Comparison of ENCODE assay signal across 16 cellular contexts in genomic region chr4:74715731-74716435, GRCh38.
A peak's percentile ranks its signal among the peaks of the same experiment; 100 is the strongest.
DNase-seq lines count a peak whose midpoint lies in the region; ATAC-seq, FAIRE-seq and TF ChIP-seq lines count a peak whose summit lies in the region.
"Had no signal": no experiment of that assay in that cellular context is flagged by ENCODE, and none has a peak within 500 bp of the region (broad histone marks: within the 10 kb centered on the region; RNA-seq: fewer than 3 reads in every experiment).

No MANE protein-coding gene starts in this region.

- no peak overlapping the region for H3K23ac ChIP-seq in mesenchymal stem cell (ENCODE audit: low read length in 2 of 2)

- no peak overlapping the region for H3K9ac ChIP-seq in mesenchymal stem cell (ENCODE audit: low read length)

- ATAC-seq in GM18519 (IDR thresholded peaks at IDR 0.05; ENCODE audit: low FRiP score, unreplicated experiment) (peak; percentile 83), HG02943 (IDR thresholded peaks at IDR 0.05; ENCODE audit: low read depth, unreplicated experiment) (peak; percentile 61), pancreas (peak in 3 of 4 donors; percentile 44 to 57 (median 45))
- ATAC-seq: activated CD4-positive, alpha-beta T cell treated with anti-CD3 and anti-CD28 coated beads for 36 hours; heart right ventricle had no signal

- peak overlapping the region in 1 of 5 experiments; percentile 13 for H3K4me3 Mint-ChIP-seq in brain
- H3K4me3 Mint-ChIP-seq: activated CD4-positive, alpha-beta T cell treated with anti-CD3 and anti-CD28 coated beads for 36 hours had no signal

- H3K9me3 ChIP-seq in pancreas: no peaks in the 10 kb centered on the region
- peaks cover 11% of the 10 kb centered on the region for H3K9me3 ChIP-seq in mesenchymal stem cell (ENCODE audit: control insufficient read depth, low read length)
- H3K9me3 ChIP-seq: SJSA1 had no signal

- peaks cover 7% of the 10 kb centered on the region for H3K27me3 Mint-ChIP-seq in brain

- H3K36me3 ChIP-seq in pancreas: no peaks in the 10 kb centered on the region
- H3K36me3 ChIP-seq in mesenchymal stem cell (ENCODE audit: control insufficient read depth in 1 of 2, insufficient read depth in 2 of 2, low read depth in 1 of 2, low read length in 2 of 2): no peaks in the 10 kb centered on the region
- H3K36me3 ChIP-seq: heart right ventricle, SJSA1 had no signal

- H3K27ac ChIP-seq in pancreas: no peak overlapping the region
- no peak overlapping the region for H3K27ac ChIP-seq in coronary artery
- no peak overlapping the region for H3K27ac ChIP-seq in mesenchymal stem cell (ENCODE audit: low read length, poor library complexity, severe bottlenecking)
- H3K27ac ChIP-seq: heart right ventricle, SJSA1 had no signal

- H3K4me1 Mint-ChIP-seq in brain: peaks cover 11% of the 10 kb centered on the region
- H3K4me1 Mint-ChIP-seq: activated CD4-positive, alpha-beta T cell treated with anti-CD3 and anti-CD28 coated beads for 36 hours had no signal

- H3K27me3 ChIP-seq in pancreas: no peaks in the 10 kb centered on the region
- no peaks in the 10 kb centered on the region for H3K27me3 ChIP-seq in mesenchymal stem cell (ENCODE audit: control insufficient read depth in 1 of 2, insufficient read depth in 1 of 2, low read length in 2 of 2)
- H3K27me3 ChIP-seq: heart right ventricle, SJSA1 had no signal

- no peak overlapping the region for H3K14ac ChIP-seq in mesenchymal stem cell (ENCODE audit: low read length in 2 of 2)

- no peak overlapping the region for H3K18ac ChIP-seq in mesenchymal stem cell (ENCODE audit: low read depth in 1 of 2, low read length in 2 of 2)

- no peak for FAIRE-seq in pancreas (lab: Jason Lieb, UNC)

- no peaks in the 10 kb centered on the region for H3K79me1 ChIP-seq in mesenchymal stem cell (replicated peaks; ENCODE audit: low read length, poor library complexity, severe bottlenecking)

- peak overlapping the region in 3 of 5 experiments; percentile 1 to 76 (median 36) for H3K27ac Mint-ChIP-seq in brain
- H3K27ac Mint-ChIP-seq: activated CD4-positive, alpha-beta T cell treated with anti-CD3 and anti-CD28 coated beads for 36 hours had no signal

- WGBS in pancreas, 2 donors: 44 to 48% methylated on average over 5 of the region's 5 CpGs
- WGBS in mesenchymal stem cell: 58% methylated on average over 5 of the region's 5 CpGs

- intact Hi-C loops in pancreas (cut with DNase I): no loop called here

- H2AFZ ChIP-seq in mesenchymal stem cell (ENCODE audit: low read depth, low read length): no peak overlapping the region

- DNase-seq in pancreas (no peak), hypothalamus (lab: John Stamatoyannopoulos, UW) (no peak), hippocampal formation (lab: John Stamatoyannopoulos, UW) (no peak), coronary artery (ENCODE audit: low spot score) (no peak), mesenchymal stem cell (no peak)
- DNase-seq: activated CD4-positive, alpha-beta T cell treated with anti-CD3 and anti-CD28 coated beads for 36 hours; activated naive CD4-positive, alpha-beta T cell treated with anti-CD3 and anti-CD28 coated beads, Interleukin-2, amount 50 U/mL, for 16 hours; C1 segment of cervical spinal cord; dermis blood vessel endothelial cell; GF-D8; heart right ventricle; stimulated activated CD4-positive, alpha-beta T cell treated with anti-CD3 and anti-CD28 coated beads, Interleukin-15, amount 100 ng/mL, for 24 hours had no signal

- H4K91ac ChIP-seq in mesenchymal stem cell (ENCODE audit: low read length): no peak overlapping the region

- no peak for TF ChIP-seq CTCF in brain (conservative IDR thresholded peaks at IDR 0.05)
- TF ChIP-seq CTCF in pancreas (IDR thresholded peaks at IDR 0.05): no peak
- no peak for TF ChIP-seq CTCF in coronary artery (IDR thresholded peaks at IDR 0.05)

- H2AK5ac ChIP-seq in mesenchymal stem cell (ENCODE audit: low read length, severe bottlenecking): no peak overlapping the region

- H3K36me3 Mint-ChIP-seq in brain: no peaks in the 10 kb centered on the region

- peaks cover 24 to 31% (median 25%) of the 10 kb centered on the region in 5 experiments for H3K9me3 Mint-ChIP-seq in brain

- H3K4me3 ChIP-seq in pancreas: no peak overlapping the region
- H3K4me3 ChIP-seq in coronary artery: no peak overlapping the region
- H3K4me3 ChIP-seq in mesenchymal stem cell (ENCODE audit: insufficient read depth in 1 of 2, low read depth in 1 of 2, low read length in 2 of 2): no peak overlapping the region
- H3K4me3 ChIP-seq: heart right ventricle, SJSA1 had no signal

- H3K4ac ChIP-seq in mesenchymal stem cell (ENCODE audit: low read depth in 1 of 2, low read length in 2 of 2): no peak overlapping the region

- H3K4me2 ChIP-seq in mesenchymal stem cell (ENCODE audit: low read length, poor library complexity, severe bottlenecking): no peak overlapping the region

- H4K8ac ChIP-seq in mesenchymal stem cell (ENCODE audit: low read length): no peak overlapping the region

- no peaks in the 10 kb centered on the region for H3K4me1 ChIP-seq in pancreas
- no peaks in the 10 kb centered on the region for H3K4me1 ChIP-seq in mesenchymal stem cell (ENCODE audit: control insufficient read depth, insufficient read depth, low read depth, low read length)
- H3K4me1 ChIP-seq: heart right ventricle, SJSA1 had no signal

- H2BK120ac ChIP-seq in mesenchymal stem cell (ENCODE audit: low read depth, low read length): no peak overlapping the region

- no peak overlapping the region for H2BK15ac ChIP-seq in mesenchymal stem cell (ENCODE audit: low read depth, poor library complexity, severe bottlenecking)

- H2BK5ac ChIP-seq in mesenchymal stem cell (ENCODE audit: low read depth, low read length, poor library complexity, severe bottlenecking): no peak overlapping the region

- H2BK12ac ChIP-seq in mesenchymal stem cell (ENCODE audit: low read length in 2 of 2): no peak overlapping the region
